In the genomic region with DNA sequence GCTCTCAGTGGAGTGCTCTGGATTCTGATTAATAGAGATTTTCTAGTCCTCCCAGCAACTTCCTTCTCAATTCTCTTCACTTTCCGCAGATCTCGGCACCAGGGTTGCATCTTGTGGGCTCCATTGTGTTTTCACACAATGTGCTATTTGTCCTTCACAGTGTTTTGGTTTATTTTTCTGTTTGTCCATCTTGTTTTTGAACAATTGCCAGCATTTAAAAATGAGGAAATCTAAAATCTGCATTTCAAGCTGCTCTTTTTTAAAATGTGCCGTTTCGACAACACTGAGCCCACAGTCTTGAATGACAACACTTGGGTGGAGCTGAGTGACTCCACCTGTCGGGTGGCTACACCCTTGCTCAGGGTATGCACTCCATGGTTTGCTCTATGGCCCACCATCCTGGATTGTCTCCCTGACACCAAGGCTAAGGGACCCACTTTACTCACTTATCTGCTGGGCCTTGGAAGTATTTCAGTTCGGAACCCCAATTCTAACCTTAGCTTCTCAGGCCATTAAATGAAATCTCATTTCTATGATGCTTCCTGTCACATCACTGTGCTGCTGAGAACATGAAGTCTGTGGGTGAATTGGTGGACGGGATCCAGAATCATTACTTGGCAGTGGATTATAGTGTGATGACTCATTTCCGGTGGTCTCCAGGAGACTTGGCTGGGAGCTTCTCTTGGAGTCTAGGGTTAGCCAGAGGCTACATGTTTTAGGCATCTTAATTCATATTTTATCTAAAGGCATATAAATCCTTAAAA, we compare ENCODE assay signal across 11 cellular contexts. TPM values are rescaled to one million over a fixed set of nuclear protein-coding genes. Genes with fewer than 3 reads are reported as not detected.
DNase-seq lines count a peak whose midpoint lies in the region; ATAC-seq and TF ChIP-seq lines count a peak whose summit lies in the region.
"Had no signal": no experiment of that assay in that cellular context is flagged by ENCODE, and none has a peak within 500 bp of the region (broad histone marks: within the 10 kb centered on the region; RNA-seq: fewer than 3 reads in every experiment).

No MANE protein-coding gene starts in this region.

- H3K27me3 ChIP-seq in body of pancreas (no peaks in the 10 kb centered on the region), liver (ENCODE audit: control insufficient read depth in 4 of 4, insufficient read depth in 4 of 4, low read length in 3 of 4) (no peaks in the 10 kb centered on the region), WERI-Rb-1 (ENCODE audit: insufficient read depth, low read depth, severe bottlenecking) (no peaks in the 10 kb centered on the region)
- H3K27me3 ChIP-seq: heart right ventricle had no signal

- H3K4me1 ChIP-seq in body of pancreas (peaks cover 8% of the 10 kb centered on the region), liver (ENCODE audit: control insufficient read depth in 4 of 4, insufficient read depth in 4 of 4, low read length in 3 of 4) (peaks cover 0 to 6% (median 2%) of the 10 kb centered on the region in 4 donors)
- H3K4me1 ChIP-seq: psoas muscle had no signal

- H3K36me3 ChIP-seq in body of pancreas (replicated peaks in 1 of 2; ENCODE audit: insufficient read depth in 1 of 2, low read depth in 2 of 2) (no peaks in the 10 kb centered on the region), liver (ENCODE audit: control insufficient read depth in 4 of 4, insufficient read depth in 3 of 4, low read depth in 1 of 4, low read length in 3 of 4) (no peaks in the 10 kb centered on the region), WERI-Rb-1 (no peaks in the 10 kb centered on the region)
- H3K36me3 ChIP-seq: heart right ventricle had no signal

- H3K4me3 ChIP-seq in NB4 (ENCODE audit: low read depth, low read length), result no peak overlapping the region
- no peak overlapping the region for H3K4me3 ChIP-seq in body of pancreas
- H3K4me3 ChIP-seq in liver (ENCODE audit: low read depth in 1 of 3, low read length in 3 of 3), result no peak overlapping the region
- no peak overlapping the region for H3K4me3 ChIP-seq in WERI-Rb-1 (ENCODE audit: low read depth, low read length)
- H3K4me3 ChIP-seq: psoas muscle had no signal

- H3K9me3 ChIP-seq in body of pancreas (no peaks in the 10 kb centered on the region), liver (ENCODE audit: control insufficient read depth in 4 of 4, low read length in 3 of 4) (no peaks in the 10 kb centered on the region), WERI-Rb-1 (ENCODE audit: severe bottlenecking) (no peaks in the 10 kb centered on the region)
- H3K9me3 ChIP-seq: heart right ventricle, psoas muscle had no signal

- peak overlapping the region in 2 of 4 donors; percentile 57 to 58 for H3K27ac ChIP-seq in body of pancreas
- no peak overlapping the region for H3K27ac ChIP-seq in liver (ENCODE audit: low read depth in 1 of 2, low read length in 2 of 2)
- no peak overlapping the region for H3K27ac ChIP-seq in WERI-Rb-1
- H3K27ac ChIP-seq: psoas muscle had no signal

- TF ChIP-seq RAD21 in liver (IDR thresholded peaks at IDR 0.05), result no peak

- TF ChIP-seq POLR2A in NB4 (IDR thresholded peaks at IDR 0.05; ENCODE audit: extremely low read depth, insufficient read length), result no peak
- TF ChIP-seq POLR2A in body of pancreas (IDR thresholded peaks at IDR 0.05), result no peak

- intact Hi-C loops in body of pancreas (cut with DNase I), result no loop called here

- no peak overlapping the region for H3K9ac ChIP-seq in liver (ENCODE audit: low read depth in 1 of 2, low read length in 2 of 2)

- DNase-seq in COLO829 (ENCODE audit: low spot score), result peak; percentile 67
- DNase-seq in NB4 (ENCODE audit: low read depth), result peak; percentile 39
- peak in 2 of 4 donors; percentile 32 to 49 for DNase-seq in body of pancreas
- DNase-seq in NK-92 (lab: John Stamatoyannopoulos, UW; ENCODE audit: unreplicated experiment), result no peak
- no peak for DNase-seq in stimulated activated CD4-positive, alpha-beta T cell treated with anti-CD3 and anti-CD28 coated beads, Interleukin-4, amount 100 ng/mL, for 4 hours
- DNase-seq in cerebellar nuclear complex (lab: John Stamatoyannopoulos, UW), result no peak
- no peak for DNase-seq in WERI-Rb-1
- DNase-seq: heart right ventricle, psoas muscle, SIG-M5 had no signal

- TF ChIP-seq CTCF in NB4 (IDR thresholded peaks at IDR 0.05; ENCODE audit: low read depth, low read length) (no peak), body of pancreas (IDR thresholded peaks at IDR 0.05) (no peak), liver (IDR thresholded peaks at IDR 0.05; ENCODE audit: low read depth, low read length, missing input control) (no peak), WERI-Rb-1 (IDR thresholded peaks at IDR 0.05; ENCODE audit: low read depth, low read length) (no peak)

- peak; percentile 83 for ATAC-seq in body of pancreas
- ATAC-seq: psoas muscle had no signal

- WGBS in body of pancreas, 2 donors, result 34 to 38% methylated on average over 8 of the region's 8 CpGs
- 54% methylated on average over 8 of the region's 8 CpGs for WGBS in liver

TF ChIP-seq in liver, 16 proteins besides CTCF, POLR2A, EP300 and RAD21:
- peak; percentile 14 to 54 for TF ChIP-seq JUND (IDR thresholded peaks at IDR 0.05)
- TF ChIP-seq, protein P1, sequence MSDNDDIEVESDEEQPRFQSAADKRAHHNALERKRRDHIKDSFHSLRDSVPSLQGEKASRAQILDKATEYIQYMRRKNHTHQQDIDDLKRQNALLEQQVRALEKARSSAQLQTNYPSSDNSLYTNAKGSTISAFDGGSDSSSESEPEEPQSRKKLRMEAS (IDR thresholded peaks at IDR 0.05), result no peak
- no peak for TF ChIP-seq EGR1 (IDR thresholded peaks at IDR 0.05; ENCODE audit: low read depth in 2 of 2)
- TF ChIP-seq, protein P2, sequence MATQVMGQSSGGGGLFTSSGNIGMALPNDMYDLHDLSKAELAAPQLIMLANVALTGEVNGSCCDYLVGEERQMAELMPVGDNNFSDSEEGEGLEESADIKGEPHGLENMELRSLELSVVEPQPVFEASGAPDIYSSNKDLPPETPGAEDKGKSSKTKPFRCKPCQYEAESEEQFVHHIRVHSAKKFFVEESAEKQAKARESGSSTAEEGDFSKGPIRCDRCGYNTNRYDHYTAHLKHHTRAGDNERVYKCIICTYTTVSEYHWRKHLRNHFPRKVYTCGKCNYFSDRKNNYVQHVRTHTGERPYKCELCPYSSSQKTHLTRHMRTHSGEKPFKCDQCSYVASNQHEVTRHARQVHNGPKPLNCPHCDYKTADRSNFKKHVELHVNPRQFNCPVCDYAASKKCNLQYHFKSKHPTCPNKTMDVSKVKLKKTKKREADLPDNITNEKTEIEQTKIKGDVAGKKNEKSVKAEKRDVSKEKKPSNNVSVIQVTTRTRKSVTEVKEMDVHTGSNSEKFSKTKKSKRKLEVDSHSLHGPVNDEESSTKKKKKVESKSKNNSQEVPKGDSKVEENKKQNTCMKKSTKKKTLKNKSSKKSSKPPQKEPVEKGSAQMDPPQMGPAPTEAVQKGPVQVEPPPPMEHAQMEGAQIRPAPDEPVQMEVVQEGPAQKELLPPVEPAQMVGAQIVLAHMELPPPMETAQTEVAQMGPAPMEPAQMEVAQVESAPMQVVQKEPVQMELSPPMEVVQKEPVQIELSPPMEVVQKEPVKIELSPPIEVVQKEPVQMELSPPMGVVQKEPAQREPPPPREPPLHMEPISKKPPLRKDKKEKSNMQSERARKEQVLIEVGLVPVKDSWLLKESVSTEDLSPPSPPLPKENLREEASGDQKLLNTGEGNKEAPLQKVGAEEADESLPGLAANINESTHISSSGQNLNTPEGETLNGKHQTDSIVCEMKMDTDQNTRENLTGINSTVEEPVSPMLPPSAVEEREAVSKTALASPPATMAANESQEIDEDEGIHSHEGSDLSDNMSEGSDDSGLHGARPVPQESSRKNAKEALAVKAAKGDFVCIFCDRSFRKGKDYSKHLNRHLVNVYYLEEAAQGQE (IDR thresholded peaks at IDR 0.05), result no peak
TF ChIP-seq in liver: peak in this region for 1.

RNA-seq across cellular contexts. Expression of a gene that starts 3.4 kb away (rescaled TPM):
- under 1 TPM; under 0.01 to 0.52 TPM for total RNA-seq in body of pancreas
- under 1 TPM; under 0.01 to 0.19 TPM for total RNA-seq in liver
- polyA plus RNA-seq in liver, result under 1 TPM; 0.02 to 0.19 TPM

Comparison
In these comparisons a context has a peak if more than half of its experiments do, and no peak if none do; other contexts are left out.
1. DNase-seq: peak in COLO829 (single experiment) and NB4 (single experiment); none in NK-92 (single experiment), stimulated activated CD4-positive, alpha-beta T cell treated with anti-CD3 and anti-CD28 coated beads, Interleukin-4, amount 100 ng/mL, for 4 hours (0 of 2), cerebellar nuclear complex (0 of 2) and WERI-Rb-1 (single experiment).